ENCODE assay signal across 34 cellular contexts in genomic region chr16:54185045-54185444, GRCh38.
"Had no signal": no experiment of that assay in that cellular context is flagged by ENCODE, and none has a peak within 500 bp of the region (broad histone marks: within the 10 kb centered on the region; RNA-seq: fewer than 3 reads in every experiment).

No MANE protein-coding gene starts in this region.

- H3K4me3 ChIP-seq: MG63 had no signal

- H3K36me3 ChIP-seq: MG63 had no signal

- DNase-seq: Karpas-422, Kasumi-1, MG63, MM.1S, MV-4-11, NCI-H1048, NCI-H1092, NCI-H1092 treated with DMSO at 0.1 percent for 48 hours, NCI-H1105, NCI-H1105 treated with DMSO at 0.1 percent for 48 hours, NCI-H1417, NCI-H1417 treated with DMSO at 0.1 percent for 48 hours, NCI-H1436, NCI-H1436 treated with DMSO at 0.1 percent for 48 hours, NCI-H146, NCI-H1694, NCI-H1694 treated with DMSO at 0.1 percent for 48 hours, NCI-H187, NCI-H187 treated with DMSO at 0.1 percent for 48 hours, NCI-H1930, NCI-H2029, NCI-H2029 treated with DMSO at 0.1 percent for 48 hours, NCI-H2081, NCI-H2081 treated with DMSO at 0.1 percent for 48 hours, NCI-H2107, NCI-H2171, NCI-H2171 treated with DMSO at 0.1 percent for 48 hours, NCI-H2227 treated with DMSO at 0.1 percent for 48 hours, NCI-H226, NCI-H345, NCI-H446, NCI-H446 treated with DMSO at 0.1 percent for 48 hours, NCI-H510A, NCI-H510A treated with DMSO at 0.1 percent for 48 hours had no signal
